9 cellular contexts compared by ENCODE assay signal in the genomic region with DNA sequence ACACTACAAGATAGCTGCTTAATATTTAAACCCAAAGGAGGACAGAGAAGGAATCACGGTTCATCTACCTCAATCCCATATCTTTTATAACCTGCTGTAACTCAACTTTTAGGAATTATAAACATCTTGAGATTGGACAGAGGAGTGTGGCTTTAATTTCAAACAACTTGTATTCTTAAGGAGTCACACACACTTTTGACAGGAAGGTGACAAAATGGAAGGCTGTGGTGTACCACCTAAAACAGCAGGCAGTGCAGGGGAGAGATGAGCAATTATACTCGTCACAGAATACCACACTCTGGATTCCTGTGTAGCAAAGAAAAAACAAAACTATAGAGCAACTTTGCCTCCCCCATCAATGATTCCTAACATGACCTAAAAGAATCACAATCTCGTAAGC.
A peak's percentile ranks its signal among the peaks of the same experiment; 100 is the strongest.
DNase-seq lines count a peak whose midpoint lies in the region; ATAC-seq and TF ChIP-seq lines count a peak whose summit lies in the region.
"Had no signal": no experiment of that assay in that cellular context is flagged by ENCODE, and none has a peak within 500 bp of the region (broad histone marks: within the 10 kb centered on the region; RNA-seq: fewer than 3 reads in every experiment).

No MANE protein-coding gene starts in this region.

- no peaks in the 10 kb centered on the region for H4K20me1 ChIP-seq in Loucy (ENCODE audit: insufficient read depth, low read length, poor library complexity, severe bottlenecking)

- H3K9me3 ChIP-seq in Loucy (ENCODE audit: insufficient read depth, low read depth, low read length) = no peaks in the 10 kb centered on the region

- H3F3A ChIP-seq in Loucy (ENCODE audit: low read depth) = no peaks in the 10 kb centered on the region

- peaks cover 79% of the 10 kb centered on the region for H3K79me2 ChIP-seq in Loucy (ENCODE audit: insufficient read depth, low read length)

- peaks cover 77% of the 10 kb centered on the region for H3K4me1 ChIP-seq in Loucy (ENCODE audit: insufficient read depth, low read length, poor library complexity, severe bottlenecking)

- no peak for TF ChIP-seq CTCF in Loucy (conservative IDR thresholded peaks at IDR 0.05; ENCODE audit: low read length)

- H3K4me2 ChIP-seq in Loucy (ENCODE audit: low read depth, low read length, poor library complexity, severe bottlenecking) = peak overlapping the region; percentile 59

- H3K36me3 ChIP-seq in Loucy (ENCODE audit: insufficient read depth, low read length) = no peaks in the 10 kb centered on the region

- peak overlapping the region; percentile 56 for H3K9ac ChIP-seq in Loucy (ENCODE audit: low read depth, low read length, poor library complexity, severe bottlenecking)

- DNase-seq in EH (ENCODE audit: low read depth) (peak; percentile 11), glomerular visceral epithelial cell (ENCODE audit: extremely low spot score) (peak; percentile 84), DMS153 (lab: John Stamatoyannopoulos, UW) (no peak), SW 1271 (lab: John Stamatoyannopoulos, UW) (no peak), DMS53 treated with DMSO at 0.1 percent for 48 hours (lab: John Stamatoyannopoulos, UW; ENCODE audit: unreplicated experiment) (no peak)

- H2AFZ ChIP-seq in Loucy (ENCODE audit: low read length) = peak overlapping the region; percentile 41

- ATAC-seq in GM21526 (IDR thresholded peaks at IDR 0.05; ENCODE audit: low FRiP score, unreplicated experiment) (peak; percentile 36), SK-N-SH treated with all-trans-retinoic acid at 6 μM for 48 hours (no peak)
- ATAC-seq: HCT116 had no signal

- H3K27me3 ChIP-seq in Loucy (ENCODE audit: insufficient read depth, low read length, poor library complexity, severe bottlenecking) = no peaks in the 10 kb centered on the region

- no peaks in the 10 kb centered on the region for H3K9me2 ChIP-seq in Loucy (replicated peaks; ENCODE audit: low read depth, low read length)

- H3K4me3 ChIP-seq in Loucy (ENCODE audit: low read length, poor library complexity, severe bottlenecking) = peak overlapping the region; percentile 21

TF ChIP-seq in SK-N-SH treated with all-trans-retinoic acid at 6 μM for 48 hours, 23 proteins besides CTCF, POLR2A, EP300 and RAD21:
- TF ChIP-seq ISL1 (CRISPR knock-in tag; IDR thresholded peaks at IDR 0.05) (no peak), CSDC2 (CRISPR knock-in tag; IDR thresholded peaks at IDR 0.05) (no peak), TCF4 (CRISPR knock-in tag; IDR thresholded peaks at IDR 0.05; ENCODE audit: borderline replicate concordance) (no peak), ZFP3 (CRISPR knock-in tag; IDR thresholded peaks at IDR 0.05) (no peak), BACH2 (CRISPR knock-in tag; IDR thresholded peaks at IDR 0.05; ENCODE audit: borderline replicate concordance) (no peak), TOX (CRISPR knock-in tag; IDR thresholded peaks at IDR 0.05; ENCODE audit: borderline replicate concordance) (no peak), ARNTL (CRISPR knock-in tag; IDR thresholded peaks at IDR 0.05; ENCODE audit: borderline replicate concordance, low read depth) (no peak), ZC3H10 (CRISPR knock-in tag; IDR thresholded peaks at IDR 0.05) (no peak), ZNF8 (CRISPR knock-in tag; IDR thresholded peaks at IDR 0.05) (no peak), ZNF70 (CRISPR knock-in tag; IDR thresholded peaks at IDR 0.05) (no peak)
- TF ChIP-seq, protein P1, sequence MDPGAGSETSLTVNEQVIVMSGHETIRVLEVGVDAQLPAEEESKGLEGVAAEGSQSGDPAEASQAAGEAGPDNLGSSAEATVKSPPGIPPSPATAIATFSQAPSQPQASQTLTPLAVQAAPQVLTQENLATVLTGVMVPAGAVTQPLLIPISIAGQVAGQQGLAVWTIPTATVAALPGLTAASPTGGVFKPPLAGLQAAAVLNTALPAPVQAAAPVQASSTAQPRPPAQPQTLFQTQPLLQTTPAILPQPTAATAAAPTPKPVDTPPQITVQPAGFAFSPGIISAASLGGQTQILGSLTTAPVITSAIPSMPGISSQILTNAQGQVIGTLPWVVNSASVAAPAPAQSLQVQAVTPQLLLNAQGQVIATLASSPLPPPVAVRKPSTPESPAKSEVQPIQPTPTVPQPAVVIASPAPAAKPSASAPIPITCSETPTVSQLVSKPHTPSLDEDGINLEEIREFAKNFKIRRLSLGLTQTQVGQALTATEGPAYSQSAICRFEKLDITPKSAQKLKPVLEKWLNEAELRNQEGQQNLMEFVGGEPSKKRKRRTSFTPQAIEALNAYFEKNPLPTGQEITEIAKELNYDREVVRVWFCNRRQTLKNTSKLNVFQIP (CRISPR knock-in tag; IDR thresholded peaks at IDR 0.05; ENCODE audit: borderline replicate concordance, low read depth) = no peak
- TF ChIP-seq, protein P2, sequence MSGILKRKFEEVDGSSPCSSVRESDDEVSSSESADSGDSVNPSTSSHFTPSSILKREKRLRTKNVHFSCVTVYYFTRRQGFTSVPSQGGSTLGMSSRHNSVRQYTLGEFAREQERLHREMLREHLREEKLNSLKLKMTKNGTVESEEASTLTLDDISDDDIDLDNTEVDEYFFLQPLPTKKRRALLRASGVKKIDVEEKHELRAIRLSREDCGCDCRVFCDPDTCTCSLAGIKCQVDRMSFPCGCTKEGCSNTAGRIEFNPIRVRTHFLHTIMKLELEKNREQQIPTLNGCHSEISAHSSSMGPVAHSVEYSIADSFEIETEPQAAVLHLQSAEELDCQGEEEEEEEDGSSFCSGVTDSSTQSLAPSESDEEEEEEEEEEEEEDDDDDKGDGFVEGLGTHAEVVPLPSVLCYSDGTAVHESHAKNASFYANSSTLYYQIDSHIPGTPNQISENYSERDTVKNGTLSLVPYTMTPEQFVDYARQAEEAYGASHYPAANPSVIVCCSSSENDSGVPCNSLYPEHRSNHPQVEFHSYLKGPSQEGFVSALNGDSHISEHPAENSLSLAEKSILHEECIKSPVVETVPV (CRISPR knock-in tag; IDR thresholded peaks at IDR 0.05) = no peak
- TF ChIP-seq, protein P3, sequence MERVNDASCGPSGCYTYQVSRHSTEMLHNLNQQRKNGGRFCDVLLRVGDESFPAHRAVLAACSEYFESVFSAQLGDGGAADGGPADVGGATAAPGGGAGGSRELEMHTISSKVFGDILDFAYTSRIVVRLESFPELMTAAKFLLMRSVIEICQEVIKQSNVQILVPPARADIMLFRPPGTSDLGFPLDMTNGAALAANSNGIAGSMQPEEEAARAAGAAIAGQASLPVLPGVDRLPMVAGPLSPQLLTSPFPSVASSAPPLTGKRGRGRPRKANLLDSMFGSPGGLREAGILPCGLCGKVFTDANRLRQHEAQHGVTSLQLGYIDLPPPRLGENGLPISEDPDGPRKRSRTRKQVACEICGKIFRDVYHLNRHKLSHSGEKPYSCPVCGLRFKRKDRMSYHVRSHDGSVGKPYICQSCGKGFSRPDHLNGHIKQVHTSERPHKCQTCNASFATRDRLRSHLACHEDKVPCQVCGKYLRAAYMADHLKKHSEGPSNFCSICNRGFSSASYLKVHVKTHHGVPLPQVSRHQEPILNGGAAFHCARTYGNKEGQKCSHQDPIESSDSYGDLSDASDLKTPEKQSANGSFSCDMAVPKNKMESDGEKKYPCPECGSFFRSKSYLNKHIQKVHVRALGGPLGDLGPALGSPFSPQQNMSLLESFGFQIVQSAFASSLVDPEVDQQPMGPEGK (CRISPR knock-in tag; IDR thresholded peaks at IDR 0.05; ENCODE audit: borderline replicate concordance) = no peak
- TF ChIP-seq, protein P4, sequence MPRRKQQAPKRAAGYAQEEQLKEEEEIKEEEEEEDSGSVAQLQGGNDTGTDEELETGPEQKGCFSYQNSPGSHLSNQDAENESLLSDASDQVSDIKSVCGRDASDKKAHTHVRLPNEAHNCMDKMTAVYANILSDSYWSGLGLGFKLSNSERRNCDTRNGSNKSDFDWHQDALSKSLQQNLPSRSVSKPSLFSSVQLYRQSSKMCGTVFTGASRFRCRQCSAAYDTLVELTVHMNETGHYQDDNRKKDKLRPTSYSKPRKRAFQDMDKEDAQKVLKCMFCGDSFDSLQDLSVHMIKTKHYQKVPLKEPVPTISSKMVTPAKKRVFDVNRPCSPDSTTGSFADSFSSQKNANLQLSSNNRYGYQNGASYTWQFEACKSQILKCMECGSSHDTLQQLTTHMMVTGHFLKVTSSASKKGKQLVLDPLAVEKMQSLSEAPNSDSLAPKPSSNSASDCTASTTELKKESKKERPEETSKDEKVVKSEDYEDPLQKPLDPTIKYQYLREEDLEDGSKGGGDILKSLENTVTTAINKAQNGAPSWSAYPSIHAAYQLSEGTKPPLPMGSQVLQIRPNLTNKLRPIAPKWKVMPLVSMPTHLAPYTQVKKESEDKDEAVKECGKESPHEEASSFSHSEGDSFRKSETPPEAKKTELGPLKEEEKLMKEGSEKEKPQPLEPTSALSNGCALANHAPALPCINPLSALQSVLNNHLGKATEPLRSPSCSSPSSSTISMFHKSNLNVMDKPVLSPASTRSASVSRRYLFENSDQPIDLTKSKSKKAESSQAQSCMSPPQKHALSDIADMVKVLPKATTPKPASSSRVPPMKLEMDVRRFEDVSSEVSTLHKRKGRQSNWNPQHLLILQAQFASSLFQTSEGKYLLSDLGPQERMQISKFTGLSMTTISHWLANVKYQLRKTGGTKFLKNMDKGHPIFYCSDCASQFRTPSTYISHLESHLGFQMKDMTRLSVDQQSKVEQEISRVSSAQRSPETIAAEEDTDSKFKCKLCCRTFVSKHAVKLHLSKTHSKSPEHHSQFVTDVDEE (CRISPR knock-in tag; IDR thresholded peaks at IDR 0.05) = no peak

Comparison
In these comparisons a context has a peak if more than half of its experiments do, and no peak if none do; other contexts are left out.
1. DNase-seq: peak in EH (single experiment) and glomerular visceral epithelial cell (single experiment); none in DMS153 (single experiment), SW 1271 (0 of 2) and DMS53 treated with DMSO at 0.1 percent for 48 hours (single experiment).